Comparison of ENCODE assay signal across 9 cellular contexts in genomic region chr6:8743146-8743745, GRCh38.
A peak's percentile ranks its signal among the peaks of the same experiment; 100 is the strongest.
DNase-seq lines count a peak whose midpoint lies in the region; ATAC-seq, FAIRE-seq and TF ChIP-seq lines count a peak whose summit lies in the region.
"Had no signal": no experiment of that assay in that cellular context is flagged by ENCODE, and none has a peak within 500 bp of the region (broad histone marks: within the 10 kb centered on the region; RNA-seq: fewer than 3 reads in every experiment).

No MANE protein-coding gene starts in this region.

- H3K4me1 ChIP-seq in A549 (no peaks in the 10 kb centered on the region), body of pancreas (no peaks in the 10 kb centered on the region)

- TF ChIP-seq EP300 in A549 (IDR thresholded peaks at IDR 0.05): no peak

- no peak overlapping the region for H3K27ac ChIP-seq in A549
- H3K27ac ChIP-seq in SU-DHL-6 (ENCODE audit: low read depth, low read length): no peak overlapping the region
- no peak overlapping the region for H3K27ac ChIP-seq in body of pancreas

- TF ChIP-seq CTCF in A549 (IDR thresholded peaks at IDR 0.05) (no peak), SU-DHL-6 (IDR thresholded peaks at IDR 0.05; ENCODE audit: insufficient read depth, low read length, poor library complexity, severe bottlenecking) (no peak), body of pancreas (IDR thresholded peaks at IDR 0.05) (no peak)

- no peaks in the 10 kb centered on the region for H3F3A ChIP-seq in SU-DHL-6 (ENCODE audit: insufficient read depth)

- H3K79me2 ChIP-seq in SU-DHL-6 (ENCODE audit: insufficient read depth, low read length): no peaks in the 10 kb centered on the region

- CTCF ChIA-PET in A549 (lab: Yijun Ruan, JAX): interaction anchor here (0.6 to 1.2 kb wide), 4 partner anchors 23 to 1787 kb away, joined by 3 read pairs; no protein-coding TSS in a partner anchor

- H3K9me3 Mint-ChIP-seq in stimulated activated effector memory CD8-positive, alpha-beta T cell treated with anti-CD3 and anti-CD28 coated beads, Interleukin-12 subunit alpha, Interleukin-12 subunit beta, amount 100 ng/mL, for 72 hours: peaks cover 26% of the 10 kb centered on the region

- no peaks in the 10 kb centered on the region for H4K20me1 ChIP-seq in SU-DHL-6 (ENCODE audit: low read depth, low read length)

- H3K27me3 ChIP-seq in SU-DHL-6 (ENCODE audit: low read length): no peaks in the 10 kb centered on the region
- H3K27me3 ChIP-seq in body of pancreas: no peaks in the 10 kb centered on the region

- no peaks in the 10 kb centered on the region for H3K9me2 ChIP-seq in SU-DHL-6 (replicated peaks; ENCODE audit: insufficient read depth, low read length)

- no peak overlapping the region for H3K27ac Mint-ChIP-seq in stimulated activated effector memory CD8-positive, alpha-beta T cell treated with anti-CD3 and anti-CD28 coated beads, Interleukin-12 subunit alpha, Interleukin-12 subunit beta, amount 100 ng/mL, for 72 hours
- H3K27ac Mint-ChIP-seq: brain had no signal

- no peaks in the 10 kb centered on the region for H3K36me3 ChIP-seq in SU-DHL-6 (ENCODE audit: low read length)
- H3K36me3 ChIP-seq in body of pancreas (replicated peaks in 1 of 2; ENCODE audit: insufficient read depth in 1 of 2, low read depth in 2 of 2): no peaks in the 10 kb centered on the region

- peaks cover 8% of the 10 kb centered on the region for H3K4me1 Mint-ChIP-seq in stimulated activated effector memory CD8-positive, alpha-beta T cell treated with anti-CD3 and anti-CD28 coated beads, Interleukin-12 subunit alpha, Interleukin-12 subunit beta, amount 100 ng/mL, for 72 hours
- H3K4me1 Mint-ChIP-seq: brain had no signal

- TF ChIP-seq POLR2A in A549 (IDR thresholded peaks at IDR 0.05; ENCODE audit: low read length) (no peak), body of pancreas (IDR thresholded peaks at IDR 0.05) (no peak)

- H3K36me3 Mint-ChIP-seq in stimulated activated effector memory CD8-positive, alpha-beta T cell treated with anti-CD3 and anti-CD28 coated beads, Interleukin-12 subunit alpha, Interleukin-12 subunit beta, amount 100 ng/mL, for 72 hours: no peaks in the 10 kb centered on the region
- H3K36me3 Mint-ChIP-seq: brain had no signal

- peak overlapping the region; percentile 7 for H3K4me3 Mint-ChIP-seq in stimulated activated effector memory CD8-positive, alpha-beta T cell treated with anti-CD3 and anti-CD28 coated beads, Interleukin-12 subunit alpha, Interleukin-12 subunit beta, amount 100 ng/mL, for 72 hours
- H3K4me3 Mint-ChIP-seq: brain had no signal

- H3K4me3 ChIP-seq in A549 (peak overlapping the region; percentile 30; the same call in 2 of the 3 replicates), SU-DHL-6 (ENCODE audit: insufficient read depth, low read length, poor library complexity, severe bottlenecking) (no peak overlapping the region), body of pancreas (no peak overlapping the region)

- WGBS in A549 (ENCODE audit: missing lambda C conversion rate): 6% methylated on average over 5 of the region's 5 CpGs
- WGBS in body of pancreas, 2 donors: 42 to 49% methylated on average over 5 of the region's 5 CpGs

- POLR2A ChIA-PET in A549 (lab: Yijun Ruan, JAX): no interaction called here

- peak; percentile 49 to 64; a peak in 2 of 6 replicates for ATAC-seq in A549
- peak; percentile 89 for ATAC-seq in GM18868 (IDR thresholded peaks at IDR 0.05; ENCODE audit: unreplicated experiment)
- peak; percentile 91 for ATAC-seq in HG03175 (IDR thresholded peaks at IDR 0.05; ENCODE audit: unreplicated experiment)
- ATAC-seq in stimulated activated effector memory CD8-positive, alpha-beta T cell treated with anti-CD3 and anti-CD28 coated beads, Interleukin-12 subunit alpha, Interleukin-12 subunit beta, amount 100 ng/mL, for 72 hours: no peak
- ATAC-seq in HG03025 (IDR thresholded peaks at IDR 0.05; ENCODE audit: low FRiP score, unreplicated experiment): no peak
- no peak for ATAC-seq in body of pancreas

- no peak overlapping the region for H3K9ac ChIP-seq in SU-DHL-6 (ENCODE audit: low read length)

- intact Hi-C loops in body of pancreas (cut with DNase I): no loop called here

- TF ChIP-seq RAD21 in A549 (conservative IDR thresholded peaks at IDR 0.05 in 1 of 2, IDR thresholded peaks at IDR 0.05 in 1 of 2): no peak

- FAIRE-seq in A549 (lab: Jason Lieb, UNC): no peak

- no peaks in the 10 kb centered on the region for H3K9me3 ChIP-seq in A549
- H3K9me3 ChIP-seq in SU-DHL-6 (ENCODE audit: insufficient read depth, low read length): no peaks in the 10 kb centered on the region
- no peaks in the 10 kb centered on the region for H3K9me3 ChIP-seq in body of pancreas

- H3K4me2 ChIP-seq in A549 (peak overlapping the region; percentile 60), SU-DHL-6 (ENCODE audit: low read depth, low read length, poor library complexity, severe bottlenecking) (peak overlapping the region; percentile 16)

- no peak overlapping the region for H2AFZ ChIP-seq in SU-DHL-6 (ENCODE audit: low read depth, low read length, severe bottlenecking)

- DNase-seq in A549 (ENCODE audit: low read depth in 1 of 2, low spot score in 1 of 2) (peak; percentile 1 to 2), body of pancreas (no peak), hippocampal formation (lab: John Stamatoyannopoulos, UW) (no peak)
- DNase-seq in stimulated activated effector memory CD8-positive, alpha-beta T cell treated with anti-CD3 and anti-CD28 coated beads, Interleukin-12 subunit alpha, Interleukin-12 subunit beta, amount 100 ng/mL, for 72 hours (ENCODE audit: low spot score in 2 of 2): no peak

TF ChIP-seq in A549, 52 proteins besides CTCF, POLR2A, EP300 and RAD21:
- TF ChIP-seq EHF (CRISPR knock-in tag; IDR thresholded peaks at IDR 0.05) (no peak), ZC3H11A (IDR thresholded peaks at IDR 0.05) (no peak), HOXB13 (CRISPR knock-in tag; IDR thresholded peaks at IDR 0.05; ENCODE audit: low read depth) (no peak), TP53 (CRISPR knock-in tag; IDR thresholded peaks at IDR 0.05) (no peak), ATOH8 (CRISPR knock-in tag; IDR thresholded peaks at IDR 0.05; ENCODE audit: low read depth) (no peak), RARB (CRISPR knock-in tag; IDR thresholded peaks at IDR 0.05) (no peak), CHD4 (IDR thresholded peaks at IDR 0.05; ENCODE audit: borderline replicate concordance) (no peak), RCOR1 (IDR thresholded peaks at IDR 0.05; ENCODE audit: low read depth, low read length) (no peak)
- TF ChIP-seq, protein P1, sequence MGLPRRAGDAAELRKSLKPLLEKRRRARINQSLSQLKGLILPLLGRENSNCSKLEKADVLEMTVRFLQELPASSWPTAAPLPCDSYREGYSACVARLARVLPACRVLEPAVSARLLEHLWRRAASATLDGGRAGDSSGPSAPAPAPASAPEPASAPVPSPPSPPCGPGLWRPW (IDR thresholded peaks at IDR 0.05): no peak

Comparison
In these comparisons a context has a peak if more than half of its experiments do, and no peak if none do; other contexts are left out.
1. ATAC-seq: peak in A549 (2 of 2), GM18868 (single experiment) and HG03175 (single experiment); none in stimulated activated effector memory CD8-positive, alpha-beta T cell treated with anti-CD3 and anti-CD28 coated beads, Interleukin-12 subunit alpha, Interleukin-12 subunit beta, amount 100 ng/mL, for 72 hours (single experiment), HG03025 (single experiment) and body of pancreas (single experiment).
2. DNase-seq: peak in A549 (2 of 2); none in stimulated activated effector memory CD8-positive, alpha-beta T cell treated with anti-CD3 and anti-CD28 coated beads, Interleukin-12 subunit alpha, Interleukin-12 subunit beta, amount 100 ng/mL, for 72 hours (0 of 2), body of pancreas (0 of 4) and hippocampal formation (0 of 2).